ENCODE assay signal across 1 cellular context in the genomic region with DNA sequence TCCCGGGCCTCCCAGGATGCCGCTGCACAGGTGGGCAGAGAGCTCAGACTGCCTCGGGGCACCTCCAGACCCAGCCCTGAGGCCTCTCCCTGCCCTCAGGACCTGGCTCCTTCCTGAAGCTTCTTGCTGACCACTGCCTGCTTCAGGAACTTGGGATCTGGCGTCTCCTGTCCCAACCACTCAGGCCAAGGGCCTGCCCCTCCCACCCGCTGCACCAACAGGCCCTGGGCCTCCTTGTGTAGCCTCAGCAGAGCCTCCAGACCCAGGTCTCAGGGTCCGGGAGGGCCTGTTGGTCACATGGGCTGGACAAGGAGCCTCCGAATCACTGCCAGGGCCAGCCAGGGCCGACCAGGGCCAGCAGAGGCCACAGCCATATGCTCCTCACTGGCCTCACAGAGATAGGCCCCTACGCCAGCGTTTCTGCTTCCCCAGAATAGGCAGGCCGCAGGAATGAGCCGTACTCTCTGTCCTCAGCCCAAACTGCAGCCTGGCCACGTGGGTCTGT.
TF ChIP-seq lines count a peak whose summit lies in the region.

No MANE protein-coding gene starts in this region.

TF ChIP-seq in HepG2, 621 proteins besides CTCF, POLR2A, EP300 and RAD21:
- no peak for TF ChIP-seq NCOA2 (CRISPR knock-in tag; IDR thresholded peaks at IDR 0.05)
- TF ChIP-seq SIN3A (IDR thresholded peaks at IDR 0.05; ENCODE audit: borderline replicate concordance, low read depth, low read length) = no peak
- TF ChIP-seq ZNF878 (CRISPR knock-in tag; IDR thresholded peaks at IDR 0.05) = no peak
- no peak for TF ChIP-seq ZNF430 (CRISPR knock-in tag; IDR thresholded peaks at IDR 0.05)
- no peak for TF ChIP-seq ZNF557 (CRISPR knock-in tag; IDR thresholded peaks at IDR 0.05)
- no peak for TF ChIP-seq SNAI1 (CRISPR knock-in tag; IDR thresholded peaks at IDR 0.05; ENCODE audit: borderline replicate concordance)
- TF ChIP-seq, protein P1, sequence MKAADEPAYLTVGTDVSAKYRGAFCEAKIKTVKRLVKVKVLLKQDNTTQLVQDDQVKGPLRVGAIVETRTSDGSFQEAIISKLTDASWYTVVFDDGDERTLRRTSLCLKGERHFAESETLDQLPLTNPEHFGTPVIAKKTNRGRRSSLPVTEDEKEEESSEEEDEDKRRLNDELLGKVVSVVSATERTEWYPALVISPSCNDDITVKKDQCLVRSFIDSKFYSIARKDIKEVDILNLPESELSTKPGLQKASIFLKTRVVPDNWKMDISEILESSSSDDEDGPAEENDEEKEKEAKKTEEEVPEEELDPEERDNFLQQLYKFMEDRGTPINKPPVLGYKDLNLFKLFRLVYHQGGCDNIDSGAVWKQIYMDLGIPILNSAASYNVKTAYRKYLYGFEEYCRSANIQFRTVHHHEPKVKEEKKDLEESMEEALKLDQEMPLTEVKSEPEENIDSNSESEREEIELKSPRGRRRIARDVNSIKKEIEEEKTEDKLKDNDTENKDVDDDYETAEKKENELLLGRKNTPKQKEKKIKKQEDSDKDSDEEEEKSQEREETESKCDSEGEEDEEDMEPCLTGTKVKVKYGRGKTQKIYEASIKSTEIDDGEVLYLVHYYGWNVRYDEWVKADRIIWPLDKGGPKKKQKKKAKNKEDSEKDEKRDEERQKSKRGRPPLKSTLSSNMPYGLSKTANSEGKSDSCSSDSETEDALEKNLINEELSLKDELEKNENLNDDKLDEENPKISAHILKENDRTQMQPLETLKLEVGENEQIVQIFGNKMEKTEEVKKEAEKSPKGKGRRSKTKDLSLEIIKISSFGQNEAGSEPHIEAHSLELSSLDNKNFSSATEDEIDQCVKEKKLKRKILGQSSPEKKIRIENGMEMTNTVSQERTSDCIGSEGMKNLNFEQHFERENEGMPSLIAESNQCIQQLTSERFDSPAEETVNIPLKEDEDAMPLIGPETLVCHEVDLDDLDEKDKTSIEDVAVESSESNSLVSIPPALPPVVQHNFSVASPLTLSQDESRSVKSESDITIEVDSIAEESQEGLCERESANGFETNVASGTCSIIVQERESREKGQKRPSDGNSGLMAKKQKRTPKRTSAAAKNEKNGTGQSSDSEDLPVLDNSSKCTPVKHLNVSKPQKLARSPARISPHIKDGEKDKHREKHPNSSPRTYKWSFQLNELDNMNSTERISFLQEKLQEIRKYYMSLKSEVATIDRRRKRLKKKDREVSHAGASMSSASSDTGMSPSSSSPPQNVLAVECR (CRISPR knock-in tag; IDR thresholded peaks at IDR 0.05; ENCODE audit: borderline replicate concordance) = no peak
- TF ChIP-seq, protein P2, sequence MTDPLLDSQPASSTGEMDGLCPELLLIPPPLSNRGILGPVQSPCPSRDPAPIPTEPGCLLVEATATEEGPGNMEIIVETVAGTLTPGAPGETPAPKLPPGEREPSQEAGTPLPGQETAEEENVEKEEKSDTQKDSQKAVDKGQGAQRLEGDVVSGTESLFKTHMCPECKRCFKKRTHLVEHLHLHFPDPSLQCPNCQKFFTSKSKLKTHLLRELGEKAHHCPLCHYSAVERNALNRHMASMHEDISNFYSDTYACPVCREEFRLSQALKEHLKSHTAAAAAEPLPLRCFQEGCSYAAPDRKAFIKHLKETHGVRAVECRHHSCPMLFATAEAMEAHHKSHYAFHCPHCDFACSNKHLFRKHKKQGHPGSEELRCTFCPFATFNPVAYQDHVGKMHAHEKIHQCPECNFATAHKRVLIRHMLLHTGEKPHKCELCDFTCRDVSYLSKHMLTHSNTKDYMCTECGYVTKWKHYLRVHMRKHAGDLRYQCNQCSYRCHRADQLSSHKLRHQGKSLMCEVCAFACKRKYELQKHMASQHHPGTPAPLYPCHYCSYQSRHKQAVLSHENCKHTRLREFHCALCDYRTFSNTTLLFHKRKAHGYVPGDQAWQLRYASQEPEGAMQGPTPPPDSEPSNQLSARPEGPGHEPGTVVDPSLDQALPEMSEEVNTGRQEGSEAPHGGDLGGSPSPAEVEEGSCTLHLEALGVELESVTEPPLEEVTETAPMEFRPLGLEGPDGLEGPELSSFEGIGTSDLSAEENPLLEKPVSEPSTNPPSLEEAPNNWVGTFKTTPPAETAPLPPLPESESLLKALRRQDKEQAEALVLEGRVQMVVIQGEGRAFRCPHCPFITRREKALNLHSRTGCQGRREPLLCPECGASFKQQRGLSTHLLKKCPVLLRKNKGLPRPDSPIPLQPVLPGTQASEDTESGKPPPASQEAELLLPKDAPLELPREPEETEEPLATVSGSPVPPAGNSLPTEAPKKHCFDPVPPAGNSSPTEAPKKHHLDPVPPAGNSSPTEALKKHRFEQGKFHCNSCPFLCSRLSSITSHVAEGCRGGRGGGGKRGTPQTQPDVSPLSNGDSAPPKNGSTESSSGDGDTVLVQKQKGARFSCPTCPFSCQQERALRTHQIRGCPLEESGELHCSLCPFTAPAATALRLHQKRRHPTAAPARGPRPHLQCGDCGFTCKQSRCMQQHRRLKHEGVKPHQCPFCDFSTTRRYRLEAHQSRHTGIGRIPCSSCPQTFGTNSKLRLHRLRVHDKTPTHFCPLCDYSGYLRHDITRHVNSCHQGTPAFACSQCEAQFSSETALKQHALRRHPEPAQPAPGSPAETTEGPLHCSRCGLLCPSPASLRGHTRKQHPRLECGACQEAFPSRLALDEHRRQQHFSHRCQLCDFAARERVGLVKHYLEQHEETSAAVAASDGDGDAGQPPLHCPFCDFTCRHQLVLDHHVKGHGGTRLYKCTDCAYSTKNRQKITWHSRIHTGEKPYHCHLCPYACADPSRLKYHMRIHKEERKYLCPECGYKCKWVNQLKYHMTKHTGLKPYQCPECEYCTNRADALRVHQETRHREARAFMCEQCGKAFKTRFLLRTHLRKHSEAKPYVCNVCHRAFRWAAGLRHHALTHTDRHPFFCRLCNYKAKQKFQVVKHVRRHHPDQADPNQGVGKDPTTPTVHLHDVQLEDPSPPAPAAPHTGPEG (CRISPR knock-in tag; IDR thresholded peaks at IDR 0.05) = no peak
- TF ChIP-seq GATAD2A (CRISPR knock-in tag; IDR thresholded peaks at IDR 0.05) = no peak
- no peak for TF ChIP-seq KAT2B (IDR thresholded peaks at IDR 0.05; ENCODE audit: borderline replicate concordance, low read depth, low read length)
- TF ChIP-seq, protein P3, sequence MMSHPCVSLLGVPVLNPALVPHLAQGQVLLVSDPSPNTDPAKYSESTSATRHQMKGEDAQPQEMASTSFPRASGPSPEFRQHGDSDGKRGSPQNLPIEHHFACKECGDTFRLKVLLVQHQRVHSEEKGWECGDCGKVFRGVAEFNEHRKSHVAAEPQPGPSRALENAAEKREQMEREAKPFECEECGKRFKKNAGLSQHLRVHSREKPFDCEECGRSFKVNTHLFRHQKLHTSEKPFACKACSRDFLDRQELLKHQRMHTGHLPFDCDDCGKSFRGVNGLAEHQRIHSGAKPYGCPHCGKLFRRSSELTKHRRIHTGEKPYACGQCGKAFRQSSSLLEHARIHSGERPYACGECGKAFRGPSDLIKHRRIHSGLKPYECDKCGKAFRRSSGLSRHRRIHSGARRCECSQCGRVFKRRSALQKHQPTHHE (CRISPR knock-in tag; IDR thresholded peaks at IDR 0.05; ENCODE audit: borderline replicate concordance) = no peak
- TF ChIP-seq CREM (IDR thresholded peaks at IDR 0.05) = no peak
- TF ChIP-seq CREM (CRISPR knock-in tag; IDR thresholded peaks at IDR 0.05) = no peak
